Comparison of ENCODE assay signal across 8 cellular contexts in genomic region chr5:40689442-40689841, GRCh38. TPM values are rescaled to one million over a fixed set of nuclear protein-coding genes. Genes with fewer than 3 reads are reported as not detected.
DNase-seq lines count a peak whose midpoint lies in the region; ATAC-seq and TF ChIP-seq lines count a peak whose summit lies in the region.

No MANE protein-coding gene starts in this region.

- TF ChIP-seq CTCF in mesothelial cell of epicardium (IDR thresholded peaks at IDR 0.05; ENCODE audit: unreplicated experiment): no peak

- H3K9me3 Mint-ChIP-seq in mesothelial cell of epicardium: peaks cover under 1% of the 10 kb centered on the region

- H3K27ac Mint-ChIP-seq in mesothelial cell of epicardium: no peak overlapping the region

- H3K36me3 Mint-ChIP-seq in mesothelial cell of epicardium: peaks cover 22% of the 10 kb centered on the region

- peak; percentile 51 for DNase-seq in activated naive CD4-positive, alpha-beta T cell treated with Interleukin-2 at 50 U/mL for 16 hours
- DNase-seq in activated naive CD4-positive, alpha-beta T cell (lab: John Stamatoyannopoulos, UW): no peak
- peak; percentile 38 for DNase-seq in T1000 (lab: John Stamatoyannopoulos, UW)
- peak; percentile 93 for DNase-seq in fibroblast of the conjunctiva (ENCODE audit: low read depth)
- peak; percentile 55 for DNase-seq in stimulated activated CD4-positive, alpha-beta T cell treated with anti-CD3 and anti-CD28 coated beads, Interleukin-2, amount 100 ng/mL, for 4 hours (ENCODE audit: low read depth)
- DNase-seq in mesothelial cell of epicardium (ENCODE audit: low spot score in 2 of 2, unreplicated experiment in 2 of 2): no peak

- peaks cover 39% of the 10 kb centered on the region for H3K4me1 Mint-ChIP-seq in mesothelial cell of epicardium

- ATAC-seq in HG03280 (IDR thresholded peaks at IDR 0.05; ENCODE audit: unreplicated experiment) (peak; percentile 47), HG03135 (IDR thresholded peaks at IDR 0.05; ENCODE audit: unreplicated experiment) (no peak)

- H3K4me3 Mint-ChIP-seq in mesothelial cell of epicardium: no peak overlapping the region

- no peaks in the 10 kb centered on the region for H3K27me3 Mint-ChIP-seq in mesothelial cell of epicardium (ENCODE audit: low read depth)

RNA-seq across cellular contexts. Expression of gene PTGER4, which starts 9.7 kb away (rescaled TPM):
- 40.0 to 48.1 TPM (median 42.0 TPM) in 3 replicates for total RNA-seq in mesothelial cell of epicardium

Comparison
In these comparisons a context has a peak if more than half of its experiments do, and no peak if none do; other contexts are left out.
1. DNase-seq: peak in activated naive CD4-positive, alpha-beta T cell treated with Interleukin-2 at 50 U/mL for 16 hours (single experiment), T1000 (single experiment), fibroblast of the conjunctiva (single experiment) and stimulated activated CD4-positive, alpha-beta T cell treated with anti-CD3 and anti-CD28 coated beads, Interleukin-2, amount 100 ng/mL, for 4 hours (single experiment); none in activated naive CD4-positive, alpha-beta T cell (0 of 4) and mesothelial cell of epicardium (0 of 2).